In genomic region chr6:16473184-16473907, GRCh38 we compare ENCODE assay signal across 1 cellular context.
A peak's percentile ranks its signal among the peaks of the same experiment; 100 is the strongest.
TF ChIP-seq lines count a peak whose summit lies in the region.

No MANE protein-coding gene starts in this region.

TF ChIP-seq in GM12878, 131 proteins besides CTCF, POLR2A, EP300 and RAD21 (continued from another document and continues in another):
- TF ChIP-seq, protein P1, sequence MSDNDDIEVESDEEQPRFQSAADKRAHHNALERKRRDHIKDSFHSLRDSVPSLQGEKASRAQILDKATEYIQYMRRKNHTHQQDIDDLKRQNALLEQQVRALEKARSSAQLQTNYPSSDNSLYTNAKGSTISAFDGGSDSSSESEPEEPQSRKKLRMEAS (IDR thresholded peaks at IDR 0.05; ENCODE audit: low read depth, low read length) = 0 out of 2 replicates have a peak, but pooled peaks have one; percentile 13
- TF ChIP-seq, protein P2, sequence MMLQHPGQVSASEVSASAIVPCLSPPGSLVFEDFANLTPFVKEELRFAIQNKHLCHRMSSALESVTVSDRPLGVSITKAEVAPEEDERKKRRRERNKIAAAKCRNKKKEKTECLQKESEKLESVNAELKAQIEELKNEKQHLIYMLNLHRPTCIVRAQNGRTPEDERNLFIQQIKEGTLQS (IDR thresholded peaks at IDR 0.05; ENCODE audit: borderline replicate concordance, extremely low read depth, low read depth, low read length) = no peak
- TF ChIP-seq MTA2 (IDR thresholded peaks at IDR 0.05; ENCODE audit: low read depth) (peak; percentile 90), ZBED1 (IDR thresholded peaks at IDR 0.05; ENCODE audit: borderline replicate concordance) (peak; percentile 93; the same call in 1 of the 2 replicates), MEF2A (IDR thresholded peaks at IDR 0.05; ENCODE audit: insufficient read depth, low read depth, low read length) (peak; percentile 99), STAT3 (IDR thresholded peaks at IDR 0.05; ENCODE audit: low read depth, low read length) (no peak; the same call in 1 of the 2 replicates), ZNF384 (IDR thresholded peaks at IDR 0.05; ENCODE audit: borderline replicate concordance, low read depth, low read length) (no peak), ZZZ3 (IDR thresholded peaks at IDR 0.05; ENCODE audit: control insufficient read depth, insufficient read length, low read depth) (no peak), NRF1 (conservative IDR thresholded peaks at IDR 0.05; ENCODE audit: low read depth, low read length) (no peak), RBBP5 (conservative IDR thresholded peaks at IDR 0.05) (no peak), POU2F2 (IDR thresholded peaks at IDR 0.05; ENCODE audit: borderline replicate concordance, low read depth, low read length) (peak; percentile 82; the same call in 2 of the 3 replicates), SREBF2 (IDR thresholded peaks at IDR 0.05; ENCODE audit: low read length) (no peak), TCF3 (IDR thresholded peaks at IDR 0.05; ENCODE audit: borderline replicate concordance, insufficient read depth, low read depth, low read length) (no peak), MYB (IDR thresholded peaks at IDR 0.05; ENCODE audit: borderline replicate concordance, low read depth, low read length) (peak; percentile 64; the same call in 1 of the 2 replicates), STAT1 (conservative IDR thresholded peaks at IDR 0.05) (no peak), ZNF217 (IDR thresholded peaks at IDR 0.05) (no peak), IRF4 (IDR thresholded peaks at IDR 0.05; ENCODE audit: low read depth, low read length) (peak; percentile 84), ZNF24 (IDR thresholded peaks at IDR 0.05) (no peak; the same call in 1 of the 2 replicates), HDAC6 (IDR thresholded peaks at IDR 0.05; ENCODE audit: unreplicated experiment) (no peak), IKZF2 (IDR thresholded peaks at IDR 0.05) (peak; percentile 71 to 91), CHD1 (IDR thresholded peaks at IDR 0.05; ENCODE audit: low read depth, low read length) (0 out of 2 replicates have a peak, but pooled peaks have one; percentile 48), KDM1A (IDR thresholded peaks at IDR 0.05; ENCODE audit: borderline replicate concordance) (no peak), RFX5 (IDR thresholded peaks at IDR 0.05; ENCODE audit: low read depth, low read length) (no peak), MYC (IDR thresholded peaks at IDR 0.05; ENCODE audit: insufficient read depth, insufficient read length, insufficient replicate concordance, low read length, severe bottlenecking) (no peak), NFYA (IDR thresholded peaks at IDR 0.05; ENCODE audit: borderline replicate concordance, low read depth, low read length) (no peak), RELA (IDR thresholded peaks at IDR 0.05; ENCODE audit: borderline replicate concordance, partially characterized antibody) (no peak), TAF1 (IDR thresholded peaks at IDR 0.05; ENCODE audit: borderline replicate concordance, low read depth, low read length) (no peak), SREBF1 (IDR thresholded peaks at IDR 0.05; ENCODE audit: low read length) (no peak), ZNF687 (IDR thresholded peaks at IDR 0.05) (peak; percentile 94), CHD4 (IDR thresholded peaks at IDR 0.05) (no peak), EGR1 (IDR thresholded peaks at IDR 0.05; ENCODE audit: borderline replicate concordance in 1 of 2, low read depth in 2 of 2, low read length in 2 of 2) (no peak), CREM (IDR thresholded peaks at IDR 0.05; ENCODE audit: low read depth) (peak; percentile 92), RB1 (IDR thresholded peaks at IDR 0.05; ENCODE audit: borderline replicate concordance) (no peak), KLF5 (IDR thresholded peaks at IDR 0.05; ENCODE audit: partially characterized antibody) (no peak), ATF7 (IDR thresholded peaks at IDR 0.05; ENCODE audit: low read depth) (peak; percentile 76), ZNF622 (IDR thresholded peaks at IDR 0.05) (no peak), SIX5 (IDR thresholded peaks at IDR 0.05; ENCODE audit: low read depth, low read length, severe bottlenecking) (no peak), ETV6 (conservative IDR thresholded peaks at IDR 0.05 in 1 of 2, IDR thresholded peaks at IDR 0.05 in 1 of 2; ENCODE audit: borderline replicate concordance in 1 of 2, low read depth in 1 of 2) (no peak; a peak in 1 of 4 replicates), CBX5 (IDR thresholded peaks at IDR 0.05; ENCODE audit: low read depth) (0 out of 2 replicates have a peak, but pooled peaks have one; percentile 11), YBX1 (IDR thresholded peaks at IDR 0.05) (no peak), SMAD1 (IDR thresholded peaks at IDR 0.05; ENCODE audit: low read depth, partially characterized antibody) (peak; percentile 58), MEF2B (IDR thresholded peaks at IDR 0.05; ENCODE audit: partially characterized antibody, poor library complexity, severe bottlenecking) (peak; percentile 93), ASH2L (IDR thresholded peaks at IDR 0.05; ENCODE audit: borderline replicate concordance, low read depth) (no peak), ZNF274 (IDR thresholded peaks at IDR 0.05; ENCODE audit: insufficient read depth, insufficient read length) (no peak), NFIC (IDR thresholded peaks at IDR 0.05; ENCODE audit: low read depth, low read length) (peak; percentile 94), JUND (IDR thresholded peaks at IDR 0.05; ENCODE audit: low read depth, low read length) (peak; percentile 39; the same call in 1 of the 2 replicates)
- TF ChIP-seq, protein P3, sequence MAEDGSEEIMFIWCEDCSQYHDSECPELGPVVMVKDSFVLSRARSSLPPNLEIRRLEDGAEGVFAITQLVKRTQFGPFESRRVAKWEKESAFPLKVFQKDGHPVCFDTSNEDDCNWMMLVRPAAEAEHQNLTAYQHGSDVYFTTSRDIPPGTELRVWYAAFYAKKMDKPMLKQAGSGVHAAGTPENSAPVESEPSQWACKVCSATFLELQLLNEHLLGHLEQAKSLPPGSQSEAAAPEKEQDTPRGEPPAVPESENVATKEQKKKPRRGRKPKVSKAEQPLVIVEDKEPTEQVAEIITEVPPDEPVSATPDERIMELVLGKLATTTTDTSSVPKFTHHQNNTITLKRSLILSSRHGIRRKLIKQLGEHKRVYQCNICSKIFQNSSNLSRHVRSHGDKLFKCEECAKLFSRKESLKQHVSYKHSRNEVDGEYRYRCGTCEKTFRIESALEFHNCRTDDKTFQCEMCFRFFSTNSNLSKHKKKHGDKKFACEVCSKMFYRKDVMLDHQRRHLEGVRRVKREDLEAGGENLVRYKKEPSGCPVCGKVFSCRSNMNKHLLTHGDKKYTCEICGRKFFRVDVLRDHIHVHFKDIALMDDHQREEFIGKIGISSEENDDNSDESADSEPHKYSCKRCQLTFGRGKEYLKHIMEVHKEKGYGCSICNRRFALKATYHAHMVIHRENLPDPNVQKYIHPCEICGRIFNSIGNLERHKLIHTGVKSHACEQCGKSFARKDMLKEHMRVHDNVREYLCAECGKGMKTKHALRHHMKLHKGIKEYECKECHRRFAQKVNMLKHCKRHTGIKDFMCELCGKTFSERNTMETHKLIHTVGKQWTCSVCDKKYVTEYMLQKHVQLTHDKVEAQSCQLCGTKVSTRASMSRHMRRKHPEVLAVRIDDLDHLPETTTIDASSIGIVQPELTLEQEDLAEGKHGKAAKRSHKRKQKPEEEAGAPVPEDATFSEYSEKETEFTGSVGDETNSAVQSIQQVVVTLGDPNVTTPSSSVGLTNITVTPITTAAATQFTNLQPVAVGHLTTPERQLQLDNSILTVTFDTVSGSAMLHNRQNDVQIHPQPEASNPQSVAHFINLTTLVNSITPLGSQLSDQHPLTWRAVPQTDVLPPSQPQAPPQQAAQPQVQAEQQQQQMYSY (CRISPR knock-in tag; IDR thresholded peaks at IDR 0.05) = no peak
- TF ChIP-seq, protein P4, sequence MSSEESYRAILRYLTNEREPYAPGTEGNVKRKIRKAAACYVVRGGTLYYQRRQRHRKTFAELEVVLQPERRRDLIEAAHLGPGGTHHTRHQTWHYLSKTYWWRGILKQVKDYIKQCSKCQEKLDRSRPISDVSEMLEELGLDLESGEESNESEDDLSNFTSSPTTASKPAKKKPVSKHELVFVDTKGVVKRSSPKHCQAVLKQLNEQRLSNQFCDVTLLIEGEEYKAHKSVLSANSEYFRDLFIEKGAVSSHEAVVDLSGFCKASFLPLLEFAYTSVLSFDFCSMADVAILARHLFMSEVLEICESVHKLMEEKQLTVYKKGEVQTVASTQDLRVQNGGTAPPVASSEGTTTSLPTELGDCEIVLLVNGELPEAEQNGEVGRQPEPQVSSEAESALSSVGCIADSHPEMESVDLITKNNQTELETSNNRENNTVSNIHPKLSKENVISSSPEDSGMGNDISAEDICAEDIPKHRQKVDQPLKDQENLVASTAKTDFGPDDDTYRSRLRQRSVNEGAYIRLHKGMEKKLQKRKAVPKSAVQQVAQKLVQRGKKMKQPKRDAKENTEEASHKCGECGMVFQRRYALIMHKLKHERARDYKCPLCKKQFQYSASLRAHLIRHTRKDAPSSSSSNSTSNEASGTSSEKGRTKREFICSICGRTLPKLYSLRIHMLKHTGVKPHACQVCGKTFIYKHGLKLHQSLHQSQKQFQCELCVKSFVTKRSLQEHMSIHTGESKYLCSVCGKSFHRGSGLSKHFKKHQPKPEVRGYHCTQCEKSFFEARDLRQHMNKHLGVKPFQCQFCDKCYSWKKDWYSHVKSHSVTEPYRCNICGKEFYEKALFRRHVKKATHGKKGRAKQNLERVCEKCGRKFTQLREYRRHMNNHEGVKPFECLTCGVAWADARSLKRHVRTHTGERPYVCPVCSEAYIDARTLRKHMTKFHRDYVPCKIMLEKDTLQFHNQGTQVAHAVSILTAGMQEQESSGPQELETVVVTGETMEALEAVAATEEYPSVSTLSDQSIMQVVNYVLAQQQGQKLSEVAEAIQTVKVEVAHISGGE (CRISPR knock-in tag; IDR thresholded peaks at IDR 0.05) = no peak
- TF ChIP-seq, protein P5, sequence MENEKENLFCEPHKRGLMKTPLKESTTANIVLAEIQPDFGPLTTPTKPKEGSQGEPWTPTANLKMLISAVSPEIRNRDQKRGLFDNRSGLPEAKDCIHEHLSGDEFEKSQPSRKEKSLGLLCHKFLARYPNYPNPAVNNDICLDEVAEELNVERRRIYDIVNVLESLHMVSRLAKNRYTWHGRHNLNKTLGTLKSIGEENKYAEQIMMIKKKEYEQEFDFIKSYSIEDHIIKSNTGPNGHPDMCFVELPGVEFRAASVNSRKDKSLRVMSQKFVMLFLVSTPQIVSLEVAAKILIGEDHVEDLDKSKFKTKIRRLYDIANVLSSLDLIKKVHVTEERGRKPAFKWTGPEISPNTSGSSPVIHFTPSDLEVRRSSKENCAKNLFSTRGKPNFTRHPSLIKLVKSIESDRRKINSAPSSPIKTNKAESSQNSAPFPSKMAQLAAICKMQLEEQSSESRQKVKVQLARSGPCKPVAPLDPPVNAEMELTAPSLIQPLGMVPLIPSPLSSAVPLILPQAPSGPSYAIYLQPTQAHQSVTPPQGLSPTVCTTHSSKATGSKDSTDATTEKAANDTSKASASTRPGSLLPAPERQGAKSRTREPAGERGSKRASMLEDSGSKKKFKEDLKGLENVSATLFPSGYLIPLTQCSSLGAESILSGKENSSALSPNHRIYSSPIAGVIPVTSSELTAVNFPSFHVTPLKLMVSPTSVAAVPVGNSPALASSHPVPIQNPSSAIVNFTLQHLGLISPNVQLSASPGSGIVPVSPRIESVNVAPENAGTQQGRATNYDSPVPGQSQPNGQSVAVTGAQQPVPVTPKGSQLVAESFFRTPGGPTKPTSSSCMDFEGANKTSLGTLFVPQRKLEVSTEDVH (IDR thresholded peaks at IDR 0.05; ENCODE audit: low read depth, partially characterized antibody) = no peak
- TF ChIP-seq, protein P6, sequence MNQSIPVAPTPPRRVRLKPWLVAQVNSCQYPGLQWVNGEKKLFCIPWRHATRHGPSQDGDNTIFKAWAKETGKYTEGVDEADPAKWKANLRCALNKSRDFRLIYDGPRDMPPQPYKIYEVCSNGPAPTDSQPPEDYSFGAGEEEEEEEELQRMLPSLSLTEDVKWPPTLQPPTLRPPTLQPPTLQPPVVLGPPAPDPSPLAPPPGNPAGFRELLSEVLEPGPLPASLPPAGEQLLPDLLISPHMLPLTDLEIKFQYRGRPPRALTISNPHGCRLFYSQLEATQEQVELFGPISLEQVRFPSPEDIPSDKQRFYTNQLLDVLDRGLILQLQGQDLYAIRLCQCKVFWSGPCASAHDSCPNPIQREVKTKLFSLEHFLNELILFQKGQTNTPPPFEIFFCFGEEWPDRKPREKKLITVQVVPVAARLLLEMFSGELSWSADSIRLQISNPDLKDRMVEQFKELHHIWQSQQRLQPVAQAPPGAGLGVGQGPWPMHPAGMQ (IDR thresholded peaks at IDR 0.05; ENCODE audit: borderline replicate concordance) = no peak
- TF ChIP-seq, protein P7, sequence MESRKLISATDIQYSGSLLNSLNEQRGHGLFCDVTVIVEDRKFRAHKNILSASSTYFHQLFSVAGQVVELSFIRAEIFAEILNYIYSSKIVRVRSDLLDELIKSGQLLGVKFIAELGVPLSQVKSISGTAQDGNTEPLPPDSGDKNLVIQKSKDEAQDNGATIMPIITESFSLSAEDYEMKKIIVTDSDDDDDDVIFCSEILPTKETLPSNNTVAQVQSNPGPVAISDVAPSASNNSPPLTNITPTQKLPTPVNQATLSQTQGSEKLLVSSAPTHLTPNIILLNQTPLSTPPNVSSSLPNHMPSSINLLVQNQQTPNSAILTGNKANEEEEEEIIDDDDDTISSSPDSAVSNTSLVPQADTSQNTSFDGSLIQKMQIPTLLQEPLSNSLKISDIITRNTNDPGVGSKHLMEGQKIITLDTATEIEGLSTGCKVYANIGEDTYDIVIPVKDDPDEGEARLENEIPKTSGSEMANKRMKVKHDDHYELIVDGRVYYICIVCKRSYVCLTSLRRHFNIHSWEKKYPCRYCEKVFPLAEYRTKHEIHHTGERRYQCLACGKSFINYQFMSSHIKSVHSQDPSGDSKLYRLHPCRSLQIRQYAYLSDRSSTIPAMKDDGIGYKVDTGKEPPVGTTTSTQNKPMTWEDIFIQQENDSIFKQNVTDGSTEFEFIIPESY (IDR thresholded peaks at IDR 0.05) = no peak
